Comparison of ENCODE assay signal across 8 cellular contexts in the genomic region with DNA sequence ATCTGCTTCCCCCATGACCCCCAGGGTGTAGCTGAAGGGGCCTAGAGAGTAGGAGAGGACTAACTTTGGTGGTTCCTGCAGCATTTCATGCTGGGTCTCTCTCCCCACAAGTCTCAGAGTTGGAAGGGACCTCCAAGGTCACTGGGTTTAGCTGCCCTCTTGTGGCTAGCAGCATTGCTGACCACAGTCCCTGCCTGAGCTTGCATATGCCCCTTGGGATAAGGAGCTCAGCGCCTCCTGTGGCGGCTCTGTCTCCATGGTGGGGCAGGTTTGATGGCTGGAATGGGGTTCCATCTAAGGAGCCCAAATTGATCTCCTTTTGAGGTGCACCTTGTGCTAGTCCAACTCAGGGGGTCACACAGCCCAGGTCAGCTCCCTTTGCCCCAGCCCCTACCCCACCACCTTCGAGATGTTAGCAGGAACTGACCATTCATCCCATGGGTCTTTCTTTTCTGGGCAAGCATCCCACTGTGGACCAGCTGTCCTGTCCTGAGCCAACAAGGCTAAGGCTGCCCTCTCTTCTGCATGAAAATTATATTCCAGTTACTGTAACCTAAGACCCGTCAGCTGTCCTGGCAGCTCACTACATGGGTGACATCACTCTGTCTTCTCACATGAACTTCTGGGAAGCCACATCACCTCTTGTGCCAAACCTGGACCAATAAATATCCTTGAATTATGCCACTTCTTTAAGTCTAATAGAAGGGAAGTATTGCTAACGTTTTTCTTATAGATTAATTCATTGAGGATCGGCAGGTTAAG.
DNase-seq lines count a peak whose midpoint lies in the region; ATAC-seq, FAIRE-seq and TF ChIP-seq lines count a peak whose summit lies in the region.

No MANE protein-coding gene starts in this region.

- peak; percentile 42; the same call in 1 of the 2 replicates for TF ChIP-seq CTCF in LNCAP (IDR thresholded peaks at IDR 0.05)
- TF ChIP-seq CTCF in K562 (IDR thresholded peaks at IDR 0.05 in 2 of 3, conservative IDR thresholded peaks at IDR 0.05 in 1 of 3; ENCODE audit: insufficient read depth in 2 of 3, low read depth in 1 of 3, low read length in 3 of 3): peak; percentile 99

- TF ChIP-seq POLR2A in K562 (conservative IDR thresholded peaks at IDR 0.05): no peak

- no peaks in the 10 kb centered on the region for H3K9me3 ChIP-seq in K562 (replicated peaks; ENCODE audit: control insufficient read depth, insufficient read depth, low read depth, low read length)

- POLR2A ChIA-PET in K562 (lab: Yijun Ruan, JAX): interaction anchor here (0.6 to 1.2 kb wide), 9 partner anchors 11 to 948 kb away, joined by 3 to 5 read pairs (median 3); partner anchors contain the start of gene HSPA4

- TF ChIP-seq EP300 in K562 (IDR thresholded peaks at IDR 0.05; ENCODE audit: low read length): no peak; the same call in 1 of the 2 replicates

- H3K4me2 ChIP-seq in K562 (ENCODE audit: insufficient read depth, low read length): 0 out of 2 replicates have a peak overlapping the region, but pooled peaks have one; percentile 24

- in situ Hi-C loops in K562 (cut with MboI): loop anchor here (5.0 kb wide), 1 partner anchor 126 kb away; no protein-coding TSS in a partner anchor

- H3K9ac ChIP-seq in K562 (ENCODE audit: insufficient read depth in 1 of 2, low read depth in 2 of 2, low read length in 2 of 2): no peak overlapping the region

- no peaks in the 10 kb centered on the region for H3K79me2 ChIP-seq in K562 (ENCODE audit: control insufficient read depth, insufficient read depth, low read length)

- no peaks in the 10 kb centered on the region for H3K36me3 ChIP-seq in K562 (ENCODE audit: control insufficient read depth, insufficient read depth, low read length)

- peaks cover 0 to 4% of the 10 kb centered on the region in 2 donors for H3K27me3 Mint-ChIP-seq in natural killer cell treated with Interleukin-12 subunit alpha and Interleukin-12 subunit beta and Interleukin-15 and Interleukin-18, amount 100 ng/mL, for 72 hours

- DNase-seq in CMK (ENCODE audit: low read depth) (peak; percentile 63), K562 (ENCODE audit: extremely low read depth in 1 of 4, low spot score in 3 of 4) (peak; percentile 75 to 90 (median 80)), lung microvascular endothelial cell (ENCODE audit: low read depth in 2 of 2) (peak; percentile 83 to 90), NCI-H1048 (lab: John Stamatoyannopoulos, UW) (no peak)
- no peak for DNase-seq in natural killer cell treated with Interleukin-12 subunit alpha and Interleukin-12 subunit beta and Interleukin-15 and Interleukin-18, amount 100 ng/mL, for 72 hours (ENCODE audit: low spot score)

- WGBS in K562 (ENCODE audit: insufficient coverage, low coverage, missing lambda C conversion rate): 19% methylated on average over 6 of the region's 6 CpGs

- no peaks in the 10 kb centered on the region for H3K9me3 Mint-ChIP-seq in natural killer cell treated with Interleukin-12 subunit alpha and Interleukin-12 subunit beta and Interleukin-15 and Interleukin-18, amount 100 ng/mL, for 72 hours

- BruUV-seq in K562 (replicated peaks; lab: Mats Ljungman, UMichigan): no TSS peak

- no peak overlapping the region for H3K27ac Mint-ChIP-seq in natural killer cell treated with Interleukin-12 subunit alpha and Interleukin-12 subunit beta and Interleukin-15 and Interleukin-18, amount 100 ng/mL, for 72 hours

- H3K27me3 ChIP-seq in K562 (ENCODE audit: control insufficient read depth in 2 of 2, insufficient read depth in 2 of 2, low read length in 2 of 2): peaks cover 16 to 24% of the 10 kb centered on the region in 2 experiments; a peak in 4 of 5 replicates

- peak overlapping the region; percentile 69 for H2AFZ ChIP-seq in K562 (ENCODE audit: low read depth, low read length)

- no peak overlapping the region for H3K4me3 ChIP-seq in K562

- peaks cover 0 to 6% of the 10 kb centered on the region in 2 donors for H3K4me1 Mint-ChIP-seq in natural killer cell treated with Interleukin-12 subunit alpha and Interleukin-12 subunit beta and Interleukin-15 and Interleukin-18, amount 100 ng/mL, for 72 hours (ENCODE audit: low read depth in 2 of 2)

- TF ChIP-seq RAD21 in K562 (CRISPR knock-in tag; conservative IDR thresholded peaks at IDR 0.05 in 1 of 2, IDR thresholded peaks at IDR 0.05 in 1 of 2): peak; percentile 96 to 98

- H3K4me3 Mint-ChIP-seq in natural killer cell treated with Interleukin-12 subunit alpha and Interleukin-12 subunit beta and Interleukin-15 and Interleukin-18, amount 100 ng/mL, for 72 hours: no peak overlapping the region

- H4K20me1 ChIP-seq in K562 (replicated peaks; ENCODE audit: control insufficient read depth, insufficient read depth, low read length): 0 out of 2 replicates have a peak, but pooled peaks cover 9% of the 10 kb centered on the region

- H3K4me1 ChIP-seq in K562 (replicated peaks in 1 of 2; ENCODE audit: control insufficient read depth in 2 of 2, insufficient read depth in 2 of 2, low read length in 2 of 2): peaks cover 26 to 44% of the 10 kb centered on the region in 2 experiments

- intact Hi-C loops in K562 (cut with micrococcal nuclease): loop anchor here (1.0 kb wide), 1 partner anchor 137 kb away; no protein-coding TSS in a partner anchor

- no peak overlapping the region; the same call in 2 of the 3 replicates for H3K27ac ChIP-seq in K562 (ENCODE audit: extremely low read depth, low read depth, low read length)

- peaks cover 3% of the 10 kb centered on the region for H3K9me1 ChIP-seq in K562 (ENCODE audit: control insufficient read depth, insufficient read depth, low read length)

- CTCF ChIA-PET in K562 (lab: Yijun Ruan, JAX; ENCODE audit: low intra/inter-chr PET ratio): interaction anchor here (0.7 to 4.0 kb wide), 4 partner anchors 40 to 417 kb away, joined by 3 to 69 read pairs (median 4); partner anchors contain the start of gene SHROOM1

- FAIRE-seq in K562 (lab: Jason Lieb, UNC): peak; percentile 99

- no peaks in the 10 kb centered on the region for H3K36me3 Mint-ChIP-seq in natural killer cell treated with Interleukin-12 subunit alpha and Interleukin-12 subunit beta and Interleukin-15 and Interleukin-18, amount 100 ng/mL, for 72 hours

- ATAC-seq in K562: peak; percentile 97
- ATAC-seq in activated CD4-positive, CD25-positive, alpha-beta regulatory T cell treated with anti-CD3 and anti-CD28 coated beads, Interleukin-2, amount 50 U/mL, for 24 hours: no peak
- ATAC-seq in natural killer cell treated with Interleukin-12 subunit alpha and Interleukin-12 subunit beta and Interleukin-15 and Interleukin-18, amount 100 ng/mL, for 72 hours: no peak
- no peak for ATAC-seq in HG02610 (IDR thresholded peaks at IDR 0.05; ENCODE audit: unreplicated experiment)

TF ChIP-seq in K562, 482 proteins besides CTCF, POLR2A, EP300 and RAD21 (continues in another document):
- peak; percentile 71; the same call in 1 of the 2 replicates for TF ChIP-seq ATF7 (IDR thresholded peaks at IDR 0.05)
- TF ChIP-seq ZNF263 (CRISPR knock-in tag; IDR thresholded peaks at IDR 0.05; ENCODE audit: borderline replicate concordance): 0 out of 2 replicates have a peak, but pooled peaks have one; percentile 46
- peak; percentile 98 for TF ChIP-seq ESRRA (IDR thresholded peaks at IDR 0.05; ENCODE audit: borderline replicate concordance, low read depth)
- 0 out of 2 replicates have a peak, but pooled peaks have one; percentile 61 for TF ChIP-seq NBN (IDR thresholded peaks at IDR 0.05; ENCODE audit: low read depth)
- peak; percentile 72 to 81; a peak in 2 of 4 replicates for TF ChIP-seq TEAD1 (CRISPR knock-in tag; IDR thresholded peaks at IDR 0.05)
- peak in 1 of 2 experiments; percentile 88; a peak in 2 of 4 replicates for TF ChIP-seq RCOR1 (IDR thresholded peaks at IDR 0.05; ENCODE audit: borderline replicate concordance in 1 of 2, low read depth in 2 of 2, low read length in 2 of 2)
- TF ChIP-seq CBX3 (IDR thresholded peaks at IDR 0.05; ENCODE audit: borderline replicate concordance in 1 of 2, low read length in 2 of 2): 0 out of 3 replicates have a peak, but pooled peaks of 1 of the 2 experiments have one; percentile 24
- TF ChIP-seq HNRNPLL (IDR thresholded peaks at IDR 0.05; ENCODE audit: low read depth, low read length, poor library complexity, severe bottlenecking): no peak
- TF ChIP-seq, protein P1, sequence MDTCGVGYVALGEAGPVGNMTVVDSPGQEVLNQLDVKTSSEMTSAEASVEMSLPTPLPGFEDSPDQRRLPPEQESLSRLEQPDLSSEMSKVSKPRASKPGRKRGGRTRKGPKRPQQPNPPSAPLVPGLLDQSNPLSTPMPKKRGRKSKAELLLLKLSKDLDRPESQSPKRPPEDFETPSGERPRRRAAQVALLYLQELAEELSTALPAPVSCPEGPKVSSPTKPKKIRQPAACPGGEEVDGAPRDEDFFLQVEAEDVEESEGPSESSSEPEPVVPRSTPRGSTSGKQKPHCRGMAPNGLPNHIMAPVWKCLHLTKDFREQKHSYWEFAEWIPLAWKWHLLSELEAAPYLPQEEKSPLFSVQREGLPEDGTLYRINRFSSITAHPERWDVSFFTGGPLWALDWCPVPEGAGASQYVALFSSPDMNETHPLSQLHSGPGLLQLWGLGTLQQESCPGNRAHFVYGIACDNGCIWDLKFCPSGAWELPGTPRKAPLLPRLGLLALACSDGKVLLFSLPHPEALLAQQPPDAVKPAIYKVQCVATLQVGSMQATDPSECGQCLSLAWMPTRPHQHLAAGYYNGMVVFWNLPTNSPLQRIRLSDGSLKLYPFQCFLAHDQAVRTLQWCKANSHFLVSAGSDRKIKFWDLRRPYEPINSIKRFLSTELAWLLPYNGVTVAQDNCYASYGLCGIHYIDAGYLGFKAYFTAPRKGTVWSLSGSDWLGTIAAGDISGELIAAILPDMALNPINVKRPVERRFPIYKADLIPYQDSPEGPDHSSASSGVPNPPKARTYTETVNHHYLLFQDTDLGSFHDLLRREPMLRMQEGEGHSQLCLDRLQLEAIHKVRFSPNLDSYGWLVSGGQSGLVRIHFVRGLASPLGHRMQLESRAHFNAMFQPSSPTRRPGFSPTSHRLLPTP (IDR thresholded peaks at IDR 0.05; ENCODE audit: borderline replicate concordance, extremely low read depth, insufficient read length): no peak
- TF ChIP-seq PML (IDR thresholded peaks at IDR 0.05; ENCODE audit: low read length): no peak
- TF ChIP-seq ZNF584 (CRISPR knock-in tag; IDR thresholded peaks at IDR 0.05; ENCODE audit: low read depth): no peak
- TF ChIP-seq TEAD4 (IDR thresholded peaks at IDR 0.05; ENCODE audit: low read length): peak; percentile 44
- no peak for TF ChIP-seq TEAD4 (CRISPR knock-in tag; IDR thresholded peaks at IDR 0.05; ENCODE audit: borderline replicate concordance)
- peak; percentile 49; the same call in 1 of the 2 replicates for TF ChIP-seq EHMT2 (IDR thresholded peaks at IDR 0.05)
- 0 out of 2 replicates have a peak, but pooled peaks have one; percentile 35 for TF ChIP-seq NR2F6 (CRISPR knock-in tag; IDR thresholded peaks at IDR 0.05)
- TF ChIP-seq TCF3 (CRISPR knock-in tag; IDR thresholded peaks at IDR 0.05): peak; percentile 44; the same call in 1 of the 2 replicates
- peak; percentile 92 for TF ChIP-seq XRCC5 (IDR thresholded peaks at IDR 0.05; ENCODE audit: low read depth, low read length)

Comparison
In these comparisons a context has a peak if more than half of its experiments do, and no peak if none do; other contexts are left out.
1. DNase-seq: peak in CMK (single experiment), K562 (4 of 4) and lung microvascular endothelial cell (2 of 2); none in natural killer cell treated with Interleukin-12 subunit alpha and Interleukin-12 subunit beta and Interleukin-15 and Interleukin-18, amount 100 ng/mL, for 72 hours (single experiment) and NCI-H1048 (single experiment).